18 cellular contexts compared by ENCODE assay signal in the genomic region with DNA sequence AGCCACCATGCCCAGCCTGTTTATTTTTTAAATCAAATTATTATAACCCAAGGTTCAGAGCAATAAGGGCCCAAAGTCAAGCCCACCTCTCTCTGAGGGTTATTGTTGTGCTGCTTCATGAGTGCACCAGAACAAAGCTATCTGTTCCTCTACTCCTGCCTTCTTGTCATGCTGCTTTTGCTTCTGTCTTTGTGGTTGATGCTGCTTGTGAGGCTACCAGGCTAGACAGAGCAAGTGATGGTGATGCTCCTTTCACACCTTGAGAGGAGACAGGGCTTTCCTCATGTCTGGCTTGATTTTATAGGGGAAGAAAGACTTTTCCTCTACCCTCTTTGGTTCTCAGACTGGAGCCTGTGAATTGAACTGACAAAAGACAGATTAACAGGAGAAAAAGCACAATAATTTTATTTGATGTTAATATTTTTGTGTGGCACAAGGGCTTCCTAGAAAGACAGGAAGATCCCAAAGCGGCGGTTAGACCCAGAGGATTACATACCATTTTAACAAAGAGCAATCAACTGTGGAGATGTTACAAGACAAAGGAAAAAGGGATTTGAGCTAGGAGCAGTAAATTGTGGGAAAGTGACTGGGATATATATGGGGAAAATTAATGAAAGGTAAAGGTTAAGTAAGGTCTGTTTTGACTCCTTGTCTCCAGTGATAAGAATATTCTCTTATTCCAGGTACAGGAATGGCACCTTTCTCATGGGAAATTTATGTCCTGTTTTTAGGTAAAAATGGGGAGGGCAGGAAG. TPM values are rescaled to one million over a fixed set of nuclear protein-coding genes. Genes with fewer than 3 reads are reported as not detected.
DNase-seq lines count a peak whose midpoint lies in the region; ATAC-seq, FAIRE-seq and TF ChIP-seq lines count a peak whose summit lies in the region.
"Had no signal": no experiment of that assay in that cellular context is flagged by ENCODE, and none has a peak within 500 bp of the region (broad histone marks: within the 10 kb centered on the region; RNA-seq: fewer than 3 reads in every experiment).

No MANE protein-coding gene starts in this region.

- H3K23ac ChIP-seq in H1 (ENCODE audit: insufficient read length): no peak overlapping the region

- H2BK5ac ChIP-seq in H1 (ENCODE audit: low read depth, low read length): no peak overlapping the region

- H3K4me3 Mint-ChIP-seq in T-helper 1 cell treated with Interleukin-12 subunit alpha and Interleukin-12 subunit beta and Interleukin-4 antibody, amounts not matched to agents 30 μg/mL and 1 μg/mL, for 36 hours: peak overlapping the region; percentile 14

- H3K27ac ChIP-seq in H1 (ENCODE audit: low read depth, low read length) (no peak overlapping the region), thyroid gland (no peak overlapping the region)
- H3K27ac ChIP-seq: gastrocnemius medialis, sigmoid colon, WERI-Rb-1 had no signal

- H3K9me3 ChIP-seq in H1 (ENCODE audit: insufficient read depth in 2 of 2, low read depth in 1 of 2, low read length in 1 of 2) (peaks cover 0 to 2% of the 10 kb centered on the region in 2 experiments; a peak in 1 of 4 replicates), thyroid gland (no peaks in the 10 kb centered on the region)
- H3K9me3 ChIP-seq: gastrocnemius medialis, SK-N-SH had no signal

- TF ChIP-seq CTCF in H1 (IDR thresholded peaks at IDR 0.05; ENCODE audit: control extremely low read depth in 1 of 3, insufficient read depth in 1 of 3, low read depth in 1 of 3, low read length in 3 of 3) (no peak), thyroid gland (IDR thresholded peaks at IDR 0.05) (no peak)

- no peak overlapping the region for H4K8ac ChIP-seq in H1 (ENCODE audit: extremely low read depth, insufficient read depth, low read length)

- WGBS in H1 (ENCODE audit: extremely low coverage in 1 of 2, insufficient coverage in 1 of 2, insufficient read length in 1 of 2, insufficient replicate concordance in 2 of 2, low coverage in 1 of 2, low lambda C conversion rate in 2 of 2, missing lambda C conversion rate in 1 of 2), 2 experiments: 92% methylated on average over 2 of the region's 2 CpGs; no CpG with 5 or more reads in 1 of the 2 experiments
- WGBS in thyroid gland, 2 donors: 96 to 97% methylated on average over 2 of the region's 2 CpGs

- TF ChIP-seq EP300 in H1 (IDR thresholded peaks at IDR 0.05; ENCODE audit: borderline replicate concordance in 1 of 2, low read depth in 2 of 2, low read length in 2 of 2): no peak

- H3K36me3 ChIP-seq in H1 (ENCODE audit: control insufficient read depth in 2 of 4, insufficient read depth in 4 of 4, low read length in 3 of 4) (no peaks in the 10 kb centered on the region), thyroid gland (no peaks in the 10 kb centered on the region)
- H3K36me3 ChIP-seq: gastrocnemius medialis, sigmoid colon, WERI-Rb-1 had no signal

- no peak overlapping the region for H2AFZ ChIP-seq in H1 (ENCODE audit: low read length)

- H3K4me1 ChIP-seq in H1 (replicated peaks in 1 of 4; ENCODE audit: control insufficient read depth in 3 of 4, insufficient read depth in 4 of 4, low read length in 3 of 4) (no peaks in the 10 kb centered on the region), thyroid gland (peaks cover 18 to 21% of the 10 kb centered on the region in 2 donors)
- H3K4me1 ChIP-seq: gastrocnemius medialis had no signal

- FAIRE-seq in H1 (lab: Jason Lieb, UNC): no peak

- no peak for TF ChIP-seq RAD21 in H1 (IDR thresholded peaks at IDR 0.05 in 1 of 2, conservative IDR thresholded peaks at IDR 0.05 in 1 of 2; ENCODE audit: low read depth in 2 of 2, low read length in 2 of 2)

- no peak overlapping the region for H4K5ac ChIP-seq in H1 (ENCODE audit: insufficient read length, low read depth, low read length)

- H3K9me3 Mint-ChIP-seq in T-helper 1 cell treated with Interleukin-12 subunit alpha and Interleukin-12 subunit beta and Interleukin-4 antibody, amounts not matched to agents 30 μg/mL and 1 μg/mL, for 36 hours: peaks cover 32% of the 10 kb centered on the region

- no peaks in the 10 kb centered on the region for H3K27me3 ChIP-seq in H1 (replicated peaks in 1 of 4; ENCODE audit: control insufficient read depth in 3 of 4, extremely low read depth in 1 of 4, insufficient read depth in 3 of 4, low read length in 3 of 4)
- no peaks in the 10 kb centered on the region for H3K27me3 ChIP-seq in thyroid gland
- H3K27me3 ChIP-seq: gastrocnemius medialis, sigmoid colon had no signal

- no peak overlapping the region for H3K56ac ChIP-seq in H1 (replicated peaks; ENCODE audit: insufficient read length, low read depth, low read length)

- POLR2A ChIA-PET in H1 (lab: Charles Lee; ENCODE audit: partially characterized antibody): no interaction called here

- H3K36me3 Mint-ChIP-seq in T-helper 1 cell treated with Interleukin-12 subunit alpha and Interleukin-12 subunit beta and Interleukin-4 antibody, amounts not matched to agents 30 μg/mL and 1 μg/mL, for 36 hours (ENCODE audit: low read depth): peaks cover 24% of the 10 kb centered on the region

- no peak overlapping the region for H2BK20ac ChIP-seq in H1 (ENCODE audit: low read length)

- no peak overlapping the region for H2AK5ac ChIP-seq in H1 (ENCODE audit: low read depth, low read length)

- H4K91ac ChIP-seq in H1 (replicated peaks; ENCODE audit: insufficient read length, low read length): no peak overlapping the region

- DNase-seq in T-helper 1 cell (no peak), H1 (ENCODE audit: low read depth in 1 of 2, low spot score in 2 of 2) (no peak), thyroid gland (no peak), iPS-NIHi11 (ENCODE audit: low spot score) (no peak)
- DNase-seq in stimulated activated CD4-positive, alpha-beta T cell treated with anti-CD3 and anti-CD28 coated beads, Interleukin-2, amount 100 ng/mL, for 48 hours: no peak
- DNase-seq: 8988T; activated CD8-positive, alpha-beta memory T cell treated with anti-CD3 and anti-CD28 coated beads, Interleukin-2, amount 50 U/mL, for 4 hours; COR-L47; gastrocnemius medialis; GF-D8; mesenchymal stem cell; sigmoid colon; SK-N-SH; stimulated activated CD4-positive, alpha-beta T cell treated with anti-CD3 and anti-CD28 coated beads, Interleukin-4, amount 100 ng/mL, for 1 hour; WERI-Rb-1 had no signal

- intact Hi-C loops in thyroid gland (cut with DNase I): loop anchor here (10.0 kb wide), 1 partner anchor 386 kb away; no protein-coding TSS in a partner anchor

- H3K9ac ChIP-seq in H1 (replicated peaks in 1 of 4; ENCODE audit: extremely low read depth in 1 of 4, low read depth in 3 of 4, low read length in 3 of 4): no peak overlapping the region
- H3K9ac ChIP-seq: SK-N-SH had no signal

- TF ChIP-seq POLR2A in H1 (IDR thresholded peaks at IDR 0.05; ENCODE audit: control extremely low read depth in 1 of 2, low read depth in 2 of 2, low read length in 2 of 2): no peak
- no peak for TF ChIP-seq POLR2A in thyroid gland (IDR thresholded peaks at IDR 0.05)

- H3K4ac ChIP-seq in H1 (replicated peaks; ENCODE audit: insufficient read length, low read depth, low read length): no peak overlapping the region

- H3K4me3 ChIP-seq in H1 (ENCODE audit: extremely low read depth in 1 of 4, insufficient read depth in 2 of 4, low read depth in 3 of 4, low read length in 4 of 4) (no peak overlapping the region), thyroid gland (replicated peaks in 1 of 3) (no peak overlapping the region)
- H3K4me3 ChIP-seq: gastrocnemius medialis, sigmoid colon had no signal

- H2BK12ac ChIP-seq in H1 (ENCODE audit: low read depth, low read length): no peak overlapping the region

- no peak overlapping the region for H3K14ac ChIP-seq in H1 (ENCODE audit: insufficient read length)

- H3K4me1 Mint-ChIP-seq in T-helper 1 cell treated with Interleukin-12 subunit alpha and Interleukin-12 subunit beta and Interleukin-4 antibody, amounts not matched to agents 30 μg/mL and 1 μg/mL, for 36 hours (ENCODE audit: low read depth): peaks cover 78% of the 10 kb centered on the region

- H3K18ac ChIP-seq in H1 (ENCODE audit: extremely low read depth, low read length): no peak overlapping the region

- CTCF ChIA-PET in H1 (lab: Charles Lee; ENCODE audit: partially characterized antibody): interaction anchor here (0.6 kb wide), 1 partner anchor 13 kb away, joined by 3 read pairs; no protein-coding TSS in a partner anchor

- H3K27me3 Mint-ChIP-seq in T-helper 1 cell treated with Interleukin-12 subunit alpha and Interleukin-12 subunit beta and Interleukin-4 antibody, amounts not matched to agents 30 μg/mL and 1 μg/mL, for 36 hours (ENCODE audit: low read depth): no peaks in the 10 kb centered on the region

- H2BK120ac ChIP-seq in H1 (replicated peaks; ENCODE audit: low read depth, low read length): no peak overlapping the region

- H3K23me2 ChIP-seq in H1 (ENCODE audit: low read depth, low read length): no peaks in the 10 kb centered on the region

- peak overlapping the region; percentile 81 for H3K27ac Mint-ChIP-seq in T-helper 1 cell treated with Interleukin-12 subunit alpha and Interleukin-12 subunit beta and Interleukin-4 antibody, amounts not matched to agents 30 μg/mL and 1 μg/mL, for 36 hours

- H2BK15ac ChIP-seq in H1 (ENCODE audit: low read length): 0 out of 2 replicates have a peak overlapping the region, but pooled peaks have one; percentile 81

- no peaks in the 10 kb centered on the region for H4K20me1 ChIP-seq in H1 (replicated peaks in 1 of 2; ENCODE audit: control insufficient read depth in 1 of 2, insufficient read depth in 2 of 2, low read length in 2 of 2)

- no peaks in the 10 kb centered on the region for H3K79me1 ChIP-seq in H1 (ENCODE audit: low read depth, low read length)

- no peaks in the 10 kb centered on the region for H3K79me2 ChIP-seq in H1 (ENCODE audit: control insufficient read depth in 1 of 2, insufficient read depth in 2 of 2, low read length in 2 of 2)

- H3K4me2 ChIP-seq in H1 (ENCODE audit: insufficient read depth in 1 of 2, low read depth in 2 of 2, low read length in 2 of 2): no peak overlapping the region
- H3K4me2 ChIP-seq: SK-N-SH had no signal

- ATAC-seq in GM18909 (IDR thresholded peaks at IDR 0.05; ENCODE audit: poor library complexity, unreplicated experiment): peak; percentile 25
- peak; percentile 29 for ATAC-seq in HG03175 (IDR thresholded peaks at IDR 0.05; ENCODE audit: unreplicated experiment)
- ATAC-seq: gastrocnemius medialis had no signal

TF ChIP-seq in H1, 55 proteins besides CTCF, POLR2A, EP300 and RAD21 (continues in another document):
- TF ChIP-seq, protein P1, sequence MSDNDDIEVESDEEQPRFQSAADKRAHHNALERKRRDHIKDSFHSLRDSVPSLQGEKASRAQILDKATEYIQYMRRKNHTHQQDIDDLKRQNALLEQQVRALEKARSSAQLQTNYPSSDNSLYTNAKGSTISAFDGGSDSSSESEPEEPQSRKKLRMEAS (IDR thresholded peaks at IDR 0.05): no peak

RNA-seq across cellular contexts. Expression of a gene that starts 4.4 kb away (rescaled TPM):
- total RNA-seq in H1 (2021; fragmentation: NEBNext Ultra II Directional; extraction: Animal tissue kit (Norgen Biotek cat#: 25700)): not detected in 2 replicates
- not detected in 2 replicates for polyA plus RNA-seq in H1 (2011; rRNA removed)
- not detected for polyA plus RNA-seq in H1 (2011; cell fraction: cytosol; rRNA removed)
- polyA plus RNA-seq in H1 (2011; cell fraction: nucleus; rRNA removed): not detected
- not detected in 4 replicates for polyA plus RNA-seq in H1 (2012, experiment 1 of 2)
- polyA plus RNA-seq in H1 (2012, experiment 2 of 2): not detected
- not detected for polyA plus RNA-seq in H1 (2013, experiment 1 of 2)
- not detected for polyA plus RNA-seq in H1 (2013, experiment 2 of 2)
- not detected in 2 replicates for polyA minus RNA-seq in H1 (2011; rRNA and poly(A)+ RNA removed)
- not detected for polyA minus RNA-seq in H1 (2011; cell fraction: cytosol; rRNA and poly(A)+ RNA removed)
- not detected for polyA minus RNA-seq in H1 (2011; cell fraction: nucleus; rRNA and poly(A)+ RNA removed)
- total RNA-seq in thyroid gland: 1 to 10 TPM in 1 of 4 donors, under 1 TPM in 3; 0.20 to 1.1 (median 0.61) TPM
